15 cellular contexts compared by ENCODE assay signal in the genomic region with DNA sequence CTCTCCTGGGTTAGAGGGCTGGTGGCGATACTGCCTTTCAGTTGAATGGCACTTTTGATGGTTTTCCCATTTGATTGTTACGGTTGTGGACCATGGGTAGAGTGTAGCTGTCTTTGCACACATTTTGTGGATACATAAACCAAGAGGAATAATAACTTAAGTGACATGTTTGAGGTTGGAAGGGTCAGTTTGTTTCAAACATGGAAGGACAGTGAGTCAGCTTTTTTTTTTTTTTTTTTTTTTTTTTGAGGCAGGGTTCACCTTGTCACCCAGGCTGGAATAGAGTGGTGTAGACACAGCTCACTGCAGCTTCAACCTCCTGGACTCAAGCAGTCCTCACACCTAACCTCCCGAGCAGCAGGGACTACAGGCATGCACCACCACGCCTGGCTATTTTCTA.
"Had no signal": no experiment of that assay in that cellular context is flagged by ENCODE, and none has a peak within 500 bp of the region (broad histone marks: within the 10 kb centered on the region; RNA-seq: fewer than 3 reads in every experiment).

No MANE protein-coding gene starts in this region.

- H3K27me3 Mint-ChIP-seq: activated B cell treated with CpG ODN at 0.5 μM for 24 hours; activated naive CD8-positive, alpha-beta T cell; dendritic cell treated with granulocyte-macrophage colony-stimulating factor and Interleukin-4, amounts not matched to agents 40 ng/mL and 50 ng/mL, for 4 days; stimulated activated naive B cell treated with anti-CD40 and anti-IgM and Interleukin-4, amounts not matched to agents 10 μg/mL and 1 μg/mL and 100 μg/mL, for 72 hours had no signal

- H3K9me3 Mint-ChIP-seq: activated B cell treated with CpG ODN at 0.5 μM for 24 hours; dendritic cell treated with granulocyte-macrophage colony-stimulating factor and Interleukin-4, amounts not matched to agents 40 ng/mL and 50 ng/mL, for 4 days; mesothelial cell of epicardium; nephron progenitor cell had no signal

- ATAC-seq: lower lobe of right lung; stimulated activated naive B cell treated with anti-CD40 and anti-IgM and Interleukin-4, amounts not matched to agents 10 μg/mL and 1 μg/mL and 100 μg/mL, for 72 hours had no signal

- H3K4me1 Mint-ChIP-seq: mesothelial cell of epicardium had no signal

- H3K36me3 ChIP-seq: cardiac muscle cell had no signal

- H3K4me3 ChIP-seq: cardiac muscle cell, lower lobe of right lung, thyroid gland had no signal

- H3K9me3 ChIP-seq: lower lobe of right lung, thyroid gland had no signal

- H3K27ac Mint-ChIP-seq: activated B cell treated with CpG ODN at 0.5 μM for 24 hours; activated naive CD8-positive, alpha-beta T cell; dendritic cell treated with granulocyte-macrophage colony-stimulating factor and Interleukin-4, amounts not matched to agents 40 ng/mL and 50 ng/mL, for 4 days; mesothelial cell of epicardium; nephron progenitor cell had no signal

- H3K27ac ChIP-seq: cardiac muscle cell, lower lobe of right lung, thyroid gland had no signal

- H3K4me3 Mint-ChIP-seq: activated B cell treated with CpG ODN at 0.5 μM for 24 hours; activated naive CD8-positive, alpha-beta T cell; dendritic cell treated with granulocyte-macrophage colony-stimulating factor and Interleukin-4, amounts not matched to agents 40 ng/mL and 50 ng/mL, for 4 days; mesothelial cell of epicardium; nephron progenitor cell; stimulated activated naive B cell treated with anti-CD40 and anti-IgM and Interleukin-4, amounts not matched to agents 10 μg/mL and 1 μg/mL and 100 μg/mL, for 72 hours had no signal

- DNase-seq: activated B cell treated with CpG ODN at 0.5 μM for 24 hours; activated CD4-positive, alpha-beta T cell treated with anti-CD3 and anti-CD28 coated beads for 48 hours; activated CD8-positive, alpha-beta memory T cell treated with anti-CD3 and anti-CD28 coated beads, Interleukin-2, amount 50 U/mL, for 48 hours; activated gamma-delta T cell treated with Interleukin-2 at 50 U/mL for 16 hours; effector CD8-positive, alpha-beta T cell; left colon; lower lobe of right lung; nephron progenitor cell; nucleus accumbens; stimulated activated naive B cell treated with anti-CD40 and anti-IgM and Interleukin-4, amounts not matched to agents 10 μg/mL and 1 μg/mL and 100 μg/mL, for 72 hours; thyroid gland had no signal

- H3K27me3 ChIP-seq: cardiac muscle cell, thyroid gland had no signal
